In the genomic region with DNA sequence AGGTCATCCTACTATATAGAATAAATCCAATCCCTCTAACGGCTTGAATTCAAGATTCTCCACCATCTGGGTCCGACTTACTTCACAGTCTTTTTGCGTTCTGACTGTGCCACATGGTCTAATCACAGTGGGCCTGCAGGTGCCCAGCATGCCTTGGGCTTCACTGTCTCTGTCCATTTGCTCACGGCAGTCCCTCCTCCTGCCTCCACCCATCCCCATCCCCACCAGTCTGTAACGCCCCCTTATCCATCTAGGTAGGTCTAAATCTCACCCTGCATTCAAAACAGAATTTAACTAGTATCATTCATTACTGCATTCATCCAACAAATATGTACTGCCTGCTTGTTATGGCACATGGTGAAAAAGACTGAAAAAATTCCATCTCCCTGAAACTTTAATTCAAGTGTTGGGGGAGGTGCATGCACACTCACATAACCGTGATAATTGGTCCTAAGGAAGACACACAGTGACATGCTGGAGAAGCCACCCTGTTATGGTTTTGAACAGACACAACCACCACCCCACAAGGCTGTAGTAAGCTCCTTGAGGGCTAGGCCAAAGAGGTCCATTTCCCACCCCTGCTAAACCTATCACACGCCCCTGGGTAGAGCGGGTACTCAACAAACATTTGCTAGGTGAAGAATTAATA, we compare ENCODE assay signal across 17 cellular contexts. TPM values are rescaled to one million over a fixed set of nuclear protein-coding genes. Genes with fewer than 3 reads are reported as not detected.
A peak's percentile ranks its signal among the peaks of the same experiment; 100 is the strongest.
DNase-seq lines count a peak whose midpoint lies in the region; FAIRE-seq and TF ChIP-seq lines count a peak whose summit lies in the region.
"Had no signal": no experiment of that assay in that cellular context is flagged by ENCODE, and none has a peak within 500 bp of the region (broad histone marks: within the 10 kb centered on the region; RNA-seq: fewer than 3 reads in every experiment).

No MANE protein-coding gene starts in this region.

- TF ChIP-seq EP300 in H1 (IDR thresholded peaks at IDR 0.05; ENCODE audit: borderline replicate concordance in 1 of 2, low read depth in 2 of 2, low read length in 2 of 2) = no peak

- H2AFZ ChIP-seq in PC-9 (no peak overlapping the region), H1 (ENCODE audit: low read length) (no peak overlapping the region)
- H2AFZ ChIP-seq: parathyroid adenoma had no signal

- H2BK5ac ChIP-seq in H1 (ENCODE audit: low read depth, low read length) = no peak overlapping the region

- CTCF ChIA-PET in PC-9 (lab: Charles Lee) = interaction anchor here (0.6 kb wide), 1 partner anchor 1360 kb away, joined by 11 read pairs; no protein-coding TSS in a partner anchor
- CTCF ChIA-PET in H1 (lab: Charles Lee; ENCODE audit: partially characterized antibody) = interaction anchor here (0.6 kb wide), 1 partner anchor 294 kb away, joined by 3 read pairs; no protein-coding TSS in a partner anchor

- H3K4me2 ChIP-seq in PC-9 = peak overlapping the region; percentile 40
- no peak overlapping the region for H3K4me2 ChIP-seq in H1 (ENCODE audit: insufficient read depth in 1 of 2, low read depth in 2 of 2, low read length in 2 of 2)

- H3K27me3 ChIP-seq in PC-9 (ENCODE audit: insufficient read depth, low read depth) = no peaks in the 10 kb centered on the region
- H3K27me3 ChIP-seq in H1 (replicated peaks in 1 of 4; ENCODE audit: control insufficient read depth in 3 of 4, extremely low read depth in 1 of 4, insufficient read depth in 3 of 4, low read length in 3 of 4) = peaks cover 0 to 8% (median 3%) of the 10 kb centered on the region in 4 experiments; a peak in 4 of 7 replicates
- no peaks in the 10 kb centered on the region for H3K27me3 ChIP-seq in tibial artery
- H3K27me3 ChIP-seq: spleen had no signal

- no peak overlapping the region for H2BK20ac ChIP-seq in H1 (ENCODE audit: low read length)

- H3K56ac ChIP-seq in H1 (replicated peaks; ENCODE audit: insufficient read length, low read depth, low read length) = no peak overlapping the region

- H3K79me2 ChIP-seq in PC-9 (ENCODE audit: low read depth) = no peaks in the 10 kb centered on the region
- peaks cover 3 to 69% of the 10 kb centered on the region in 2 experiments for H3K79me2 ChIP-seq in H1 (ENCODE audit: control insufficient read depth in 1 of 2, insufficient read depth in 2 of 2, low read length in 2 of 2)

- H4K5ac ChIP-seq in H1 (ENCODE audit: insufficient read length, low read depth, low read length) = no peak overlapping the region

- H3K36me3 ChIP-seq in PC-9 (ENCODE audit: low read depth) (no peaks in the 10 kb centered on the region), H1 (ENCODE audit: control insufficient read depth in 2 of 4, insufficient read depth in 4 of 4, low read length in 3 of 4) (no peaks in the 10 kb centered on the region), mesodermal cell (ENCODE audit: control insufficient read depth, insufficient read depth, low read length) (no peaks in the 10 kb centered on the region), tibial artery (peaks cover 0 to 5% (median 0%) of the 10 kb centered on the region in 3 donors)
- H3K36me3 ChIP-seq: spleen had no signal

- H4K20me1 ChIP-seq in PC-9 (ENCODE audit: insufficient read depth) (no peaks in the 10 kb centered on the region), H1 (replicated peaks in 1 of 2; ENCODE audit: control insufficient read depth in 1 of 2, insufficient read depth in 2 of 2, low read length in 2 of 2) (peaks cover 11 to 24% of the 10 kb centered on the region in 2 experiments)

- H2AK5ac ChIP-seq in H1 (ENCODE audit: low read depth, low read length) = peak overlapping the region; percentile 26; the same call in 1 of the 2 replicates

- H3K79me1 ChIP-seq in H1 (ENCODE audit: low read depth, low read length) = peaks cover 20% of the 10 kb centered on the region

- H2BK120ac ChIP-seq in H1 (replicated peaks; ENCODE audit: low read depth, low read length) = no peak overlapping the region

- no peak overlapping the region for H4K91ac ChIP-seq in H1 (replicated peaks; ENCODE audit: insufficient read length, low read length)

- H3K18ac ChIP-seq in H1 (ENCODE audit: extremely low read depth, low read length) = no peak overlapping the region

- no peak for TF ChIP-seq POLR2A in H1 (IDR thresholded peaks at IDR 0.05; ENCODE audit: control extremely low read depth in 1 of 2, low read depth in 2 of 2, low read length in 2 of 2)

- no peak overlapping the region for H4K8ac ChIP-seq in H1 (ENCODE audit: extremely low read depth, insufficient read depth, low read length)

- H3K23ac ChIP-seq in H1 (ENCODE audit: insufficient read length) = no peak overlapping the region

- H3K9ac ChIP-seq in H1 (replicated peaks in 1 of 4; ENCODE audit: extremely low read depth in 1 of 4, low read depth in 3 of 4, low read length in 3 of 4) = no peak overlapping the region
- H3K9ac ChIP-seq: parathyroid adenoma had no signal

- peaks cover 6% of the 10 kb centered on the region for H3F3A ChIP-seq in PC-9 (ENCODE audit: insufficient read depth, low read depth)

- 92% methylated on average over 8 of the region's 8 CpGs; no CpG with 5 or more reads in 1 of the 2 experiments for WGBS in H1 (ENCODE audit: extremely low coverage in 1 of 2, insufficient coverage in 1 of 2, insufficient read length in 1 of 2, insufficient replicate concordance in 2 of 2, low coverage in 1 of 2, low lambda C conversion rate in 2 of 2, missing lambda C conversion rate in 1 of 2), 2 experiments
- 92 to 96% methylated on average over 5 to 6 of the region's 8 CpGs for WGBS in mesodermal cell (ENCODE audit: insufficient coverage in 2 of 2), 2 experiments

- H3K4me3 ChIP-seq in PC-9 = no peak overlapping the region
- no peak overlapping the region for H3K4me3 ChIP-seq in H1 (ENCODE audit: extremely low read depth in 1 of 4, insufficient read depth in 2 of 4, low read depth in 3 of 4, low read length in 4 of 4)
- no peak overlapping the region for H3K4me3 ChIP-seq in mesodermal cell (ENCODE audit: extremely low read depth, insufficient read depth, low read length, poor library complexity, severe bottlenecking)
- peak overlapping the region in 1 of 2 donors; percentile 20 for H3K4me3 ChIP-seq in tibial artery
- H3K4me3 ChIP-seq: spleen had no signal

- no peak overlapping the region for H2BK15ac ChIP-seq in H1 (ENCODE audit: low read length)

- H3K4ac ChIP-seq in H1 (replicated peaks; ENCODE audit: insufficient read length, low read depth, low read length) = no peak overlapping the region

- no peak for TF ChIP-seq RAD21 in H1 (IDR thresholded peaks at IDR 0.05 in 1 of 2, conservative IDR thresholded peaks at IDR 0.05 in 1 of 2; ENCODE audit: low read depth in 2 of 2, low read length in 2 of 2)

- H3K9me3 ChIP-seq in PC-9 (ENCODE audit: insufficient read depth, low read depth) (no peaks in the 10 kb centered on the region), H1 (ENCODE audit: insufficient read depth in 2 of 2, low read depth in 1 of 2, low read length in 1 of 2) (no peaks in the 10 kb centered on the region), mesodermal cell (ENCODE audit: control insufficient read depth, low read length) (no peaks in the 10 kb centered on the region), tibial artery (no peaks in the 10 kb centered on the region)
- H3K9me3 ChIP-seq: spleen had no signal

- intact Hi-C loops in PC-9 (cut with micrococcal nuclease; ENCODE audit: unreplicated experiment) (no loop called here), tibial artery (cut with DNase I; ENCODE audit: low total_unique reads) (no loop called here)

- H3K23me2 ChIP-seq in H1 (ENCODE audit: low read depth, low read length) = no peaks in the 10 kb centered on the region

- no peak for FAIRE-seq in H1 (lab: Jason Lieb, UNC)

- H2BK12ac ChIP-seq in H1 (ENCODE audit: low read depth, low read length) = no peak overlapping the region

- POLR2A ChIA-PET in PC-9 (lab: Charles Lee; ENCODE audit: unreplicated experiment) (interaction anchor here (0.7 kb wide), 1 partner anchor 401 kb away, joined by 6 read pairs; no protein-coding TSS in a partner anchor), H1 (lab: Charles Lee; ENCODE audit: partially characterized antibody) (interaction anchor here (1.2 to 1.4 kb wide), 2 partner anchors 9 to 91 kb away, joined by 3 to 9 read pairs; no protein-coding TSS in a partner anchor)

- H3K27ac ChIP-seq in PC-9 (peak overlapping the region; percentile 83), H1 (ENCODE audit: low read depth, low read length) (no peak overlapping the region), mesodermal cell (ENCODE audit: low read depth, low read length, severe bottlenecking) (peak overlapping the region; percentile 63), tibial artery (peak overlapping the region; percentile 88 to 89)
- H3K27ac ChIP-seq: parathyroid adenoma, spleen had no signal

- H3K14ac ChIP-seq in H1 (ENCODE audit: insufficient read length) = no peak overlapping the region

- TF ChIP-seq CTCF in PC-9 (conservative IDR thresholded peaks at IDR 0.05) = no peak
- TF ChIP-seq CTCF in H1 (IDR thresholded peaks at IDR 0.05; ENCODE audit: control extremely low read depth in 1 of 3, insufficient read depth in 1 of 3, low read depth in 1 of 3, low read length in 3 of 3) = no peak
- TF ChIP-seq CTCF in tibial artery (IDR thresholded peaks at IDR 0.05) = no peak

- DNase-seq in PC-9 (no peak), H1 (ENCODE audit: low read depth in 1 of 2, low spot score in 2 of 2) (no peak), tibial artery (no peak), activated T-cell treated with anti-CD3 and anti-CD28 coated beads for 4 hours (no peak), NCI-H524 treated with DMSO at 0.1 percent for 48 hours (lab: John Stamatoyannopoulos, UW) (no peak), OCI-M1 (lab: John Stamatoyannopoulos, UW) (no peak)
- DNase-seq: activated CD4-positive, alpha-beta T cell treated with anti-CD3 and anti-CD28 coated beads for 48 hours; activated CD8-positive, alpha-beta memory T cell treated with anti-CD3 and anti-CD28 coated beads, Interleukin-2, amount 50 U/mL, for 4 hours; activated gamma-delta T cell treated with Interleukin-2 at 50 U/mL for 16 hours; CD4-positive, alpha-beta memory T cell; DMS79; foreskin fibroblast; naive thymus-derived CD8-positive, alpha-beta T cell; NCI-H69; spleen had no signal

- H3K4me1 ChIP-seq in PC-9 (replicated peaks; ENCODE audit: insufficient read depth) = peaks cover 15% of the 10 kb centered on the region
- H3K4me1 ChIP-seq in H1 (replicated peaks in 1 of 4; ENCODE audit: control insufficient read depth in 3 of 4, insufficient read depth in 4 of 4, low read length in 3 of 4) = peaks cover 3 to 15% (median 9%) of the 10 kb centered on the region in 4 experiments
- H3K4me1 ChIP-seq in mesodermal cell (ENCODE audit: control insufficient read depth, insufficient read depth, low read length, poor library complexity, severe bottlenecking) = peaks cover 38% of the 10 kb centered on the region
- peaks cover 0 to 100% (median 86%) of the 10 kb centered on the region in 4 donors for H3K4me1 ChIP-seq in tibial artery
- H3K4me1 ChIP-seq: parathyroid adenoma had no signal

- BruUV-seq in PC-9 (replicated peaks; lab: Mats Ljungman, UMichigan) = no TSS peak

- H3K9me2 ChIP-seq in PC-9 (ENCODE audit: insufficient read depth) = no peaks in the 10 kb centered on the region

RNA-seq across cellular contexts. Expression of gene SORBS1, which starts 24.2 kb away (rescaled TPM):
- total RNA-seq in PC-9 (2021) = 5.0 and 5.5 TPM in 2 replicates
- total RNA-seq in H1 (2021; fragmentation: NEBNext Ultra II Directional; extraction: Animal tissue kit (Norgen Biotek cat#: 25700)) = 35.0 and 36.3 TPM in 2 replicates
- polyA plus RNA-seq in H1 (2011; rRNA removed) = 16.0 and 17.5 TPM in 2 replicates
- polyA plus RNA-seq in H1 (2011; cell fraction: cytosol; rRNA removed) = 17.4 TPM
- 38.7 TPM for polyA plus RNA-seq in H1 (2011; cell fraction: nucleus; rRNA removed)
- 17.4 to 23.9 TPM (median 20.8 TPM) in 4 replicates for polyA plus RNA-seq in H1 (2012, experiment 1 of 2)
- polyA plus RNA-seq in H1 (2012, experiment 2 of 2) = 2.6 TPM
- 14.4 TPM for polyA plus RNA-seq in H1 (2013, experiment 1 of 2)
- polyA plus RNA-seq in H1 (2013, experiment 2 of 2) = 13.5 TPM
- polyA minus RNA-seq in H1 (2011; rRNA and poly(A)+ RNA removed) = 46.4 and 54.3 TPM in 2 replicates
- 19.2 TPM for polyA minus RNA-seq in H1 (2011; cell fraction: cytosol; rRNA and poly(A)+ RNA removed)
- polyA minus RNA-seq in H1 (2011; cell fraction: nucleus; rRNA and poly(A)+ RNA removed) = 61.9 TPM
- polyA plus RNA-seq in mesodermal cell (2013, experiment 1 of 2) = 22.8 TPM
- 20.8 TPM for polyA plus RNA-seq in mesodermal cell (2013, experiment 2 of 2)
